8 cellular contexts compared by ENCODE assay signal in the genomic region with DNA sequence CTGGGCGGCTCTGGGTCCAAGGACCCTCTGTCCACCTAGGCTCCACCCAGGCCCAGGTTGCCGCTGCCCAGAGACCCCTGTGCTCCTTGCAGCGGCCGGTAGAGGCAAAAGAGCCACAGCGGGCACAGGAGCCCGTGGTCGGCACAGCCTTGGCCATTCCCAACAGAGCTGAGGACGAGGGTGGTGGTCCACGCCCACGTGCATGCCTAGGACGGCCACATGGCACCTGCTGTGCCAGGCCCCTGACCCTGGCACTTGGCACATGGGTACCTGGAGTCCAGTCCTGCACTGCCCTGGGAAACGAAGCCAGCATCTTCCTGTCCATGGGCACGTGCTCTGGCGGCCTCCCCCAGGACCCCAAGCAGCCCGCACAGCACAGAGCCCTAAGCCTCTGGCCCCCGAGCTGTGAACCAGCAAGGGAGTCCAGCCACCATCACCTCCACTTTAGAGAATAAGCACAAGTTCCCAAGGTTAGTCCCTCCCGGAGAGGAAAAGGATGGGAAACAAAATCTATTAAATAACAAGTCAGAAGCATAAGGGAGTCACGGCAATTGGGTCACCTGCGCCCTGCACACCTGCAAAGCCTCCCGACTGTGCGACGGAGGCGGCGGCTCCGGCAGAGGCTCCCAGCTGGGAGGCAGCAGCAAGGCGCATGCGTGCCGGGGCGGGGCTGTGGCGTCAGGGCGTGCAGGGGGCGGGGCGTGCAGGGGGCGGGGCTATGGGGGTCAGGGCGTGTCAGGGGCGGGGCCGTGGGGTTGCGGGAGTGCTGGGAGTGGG. TPM values are rescaled to one million over a fixed set of nuclear protein-coding genes. Genes with fewer than 3 reads are reported as not detected.
A peak's percentile ranks its signal among the peaks of the same experiment; 100 is the strongest.
DNase-seq lines count a peak whose midpoint lies in the region; ATAC-seq and TF ChIP-seq lines count a peak whose summit lies in the region.

No MANE protein-coding gene starts in this region.

- H3K4me1 ChIP-seq in heart right ventricle, result peaks cover 0 to 6% (median 0%) of the 10 kb centered on the region in 9 donors

- WGBS in heart right ventricle, 2 donors, result 51 to 65% methylated on average over 37 to 38 of the region's 38 CpGs

- H3K36me3 ChIP-seq in heart right ventricle, result no peaks in the 10 kb centered on the region

- intact Hi-C loops in heart right ventricle (cut with DNase I), result no loop called here

- TF ChIP-seq CTCF in GM13977 (IDR thresholded peaks at IDR 0.05; ENCODE audit: extremely low read depth, insufficient read depth, missing control alignments), result no peak
- TF ChIP-seq CTCF in heart right ventricle (IDR thresholded peaks at IDR 0.05), result no peak
- TF ChIP-seq CTCF in omental fat pad (IDR thresholded peaks at IDR 0.05), result no peak

- H3K9me3 ChIP-seq in heart right ventricle, result no peaks in the 10 kb centered on the region

- ATAC-seq in heart right ventricle (peak in 7 of 8 donors; percentile 26 to 67 (median 40)), omental fat pad (ENCODE audit: low FRiP score) (no peak), HG03135 (IDR thresholded peaks at IDR 0.05; ENCODE audit: unreplicated experiment) (no peak)

- H3K4me3 ChIP-seq in heart right ventricle, result peak overlapping the region in 6 of 10 donors; percentile 6 to 43 (median 29)

- H3K27me3 ChIP-seq in heart right ventricle, result peaks cover 0 to 3% (median 0%) of the 10 kb centered on the region in 7 donors

- no peak overlapping the region for H3K27ac ChIP-seq in heart right ventricle

- in situ Hi-C loops in GM13977 (cut with MboI; ENCODE audit: low pct_unique_long_range_greater_than_20kb, low sequenced_read_pairs, unreplicated experiment), result no loop called here

- DNase-seq in GM13977 (ENCODE audit: low spot score), result peak; percentile 90
- DNase-seq in NCI-H2107 treated with DMSO at 0.1 percent for 48 hours (lab: John Stamatoyannopoulos, UW; ENCODE audit: unreplicated experiment), result peak; percentile 24
- DNase-seq in activated T-cell treated with anti-CD3 and anti-CD28 coated beads, Interleukin-2, amount 50 U/mL, for 1 hour, result peak; percentile 44
- DNase-seq in heart right ventricle, result peak in 1 of 2 donors; percentile 73
- peak; percentile 74 for DNase-seq in stimulated activated CD4-positive, alpha-beta T cell treated with anti-CD3 and anti-CD28 coated beads, Interleukin-12 subunit alpha, Interleukin-12 subunit beta, amount 100 ng/mL, for 4 hours
- DNase-seq in omental fat pad (ENCODE audit: low spot score), result no peak
- no peak for DNase-seq in NCI-H2227 (lab: John Stamatoyannopoulos, UW; ENCODE audit: unreplicated experiment)

RNA-seq across cellular contexts. Expression of gene STK32C, which starts 59.1 kb away (rescaled TPM):
- total RNA-seq in heart right ventricle (1 to 10 TPM; 2.7 to 7.7 (median 5.7) TPM), omental fat pad (1 to 10 TPM; 5.0 to 8.9 (median 8.1) TPM)
- polyA plus RNA-seq in heart right ventricle, result 1 to 10 TPM; 4.7 to 8.9 TPM

Comparison
In these comparisons a context has a peak if more than half of its experiments do, and no peak if none do; other contexts are left out.
1. DNase-seq: peak in GM13977 (single experiment), NCI-H2107 treated with DMSO at 0.1 percent for 48 hours (single experiment), activated T-cell treated with anti-CD3 and anti-CD28 coated beads, Interleukin-2, amount 50 U/mL, for 1 hour (single experiment) and stimulated activated CD4-positive, alpha-beta T cell treated with anti-CD3 and anti-CD28 coated beads, Interleukin-12 subunit alpha, Interleukin-12 subunit beta, amount 100 ng/mL, for 4 hours (single experiment); none in omental fat pad (single experiment) and NCI-H2227 (single experiment).
2. ATAC-seq: peak in heart right ventricle (7 of 8); none in omental fat pad (single experiment) and HG03135 (single experiment).